ENCODE assay signal across 19 cellular contexts in genomic region chr18:22337878-22338277, GRCh38.
DNase-seq lines count a peak whose midpoint lies in the region; ATAC-seq and TF ChIP-seq lines count a peak whose summit lies in the region.
"Had no signal": no experiment of that assay in that cellular context is flagged by ENCODE, and none has a peak within 500 bp of the region (broad histone marks: within the 10 kb centered on the region; RNA-seq: fewer than 3 reads in every experiment).

No MANE protein-coding gene starts in this region.

- no peak overlapping the region for H2BK120ac ChIP-seq in trophoblast cell (ENCODE audit: insufficient read depth, low read length, poor library complexity)

- no peak overlapping the region for H4K8ac ChIP-seq in trophoblast cell (ENCODE audit: low read depth, low read length)

- H3K79me1 ChIP-seq in trophoblast cell (ENCODE audit: low read length) = no peaks in the 10 kb centered on the region

- H3K4me2 ChIP-seq in trophoblast cell (ENCODE audit: low read length) = no peak overlapping the region

- H3K9ac ChIP-seq in trophoblast cell (ENCODE audit: low read length) = no peak overlapping the region

- H3K27ac Mint-ChIP-seq in stimulated activated naive CD8-positive, alpha-beta T cell treated with anti-CD3 and anti-CD28 coated beads, Interleukin-15, amount 100 ng/mL, for 72 hours = peak overlapping the region; percentile 12 to 16
- peak overlapping the region; percentile 71 for H3K27ac Mint-ChIP-seq in mesothelial cell of epicardium
- H3K27ac Mint-ChIP-seq: B cell had no signal

- H3K36me3 Mint-ChIP-seq in mesothelial cell of epicardium = no peaks in the 10 kb centered on the region

- no peak overlapping the region for H3K4ac ChIP-seq in trophoblast cell (ENCODE audit: low read depth, low read length)

- ATAC-seq in stimulated activated naive CD8-positive, alpha-beta T cell treated with anti-CD3 and anti-CD28 coated beads, Interleukin-15, amount 100 ng/mL, for 72 hours = no peak
- no peak for ATAC-seq in stimulated activated naive CD8-positive, alpha-beta T cell treated with anti-CD3 and anti-CD28 coated beads, Interleukin-15, Interleukin-2, amounts not matched to agents 100 U/mL and 50 U/mL, for 24 hours
- ATAC-seq: K562 had no signal

- H3K27ac ChIP-seq in angular gyrus (ENCODE audit: low read depth, low read length) (peak overlapping the region; percentile 54), trophoblast cell (ENCODE audit: low read depth, low read length) (no peak overlapping the region)
- H3K27ac ChIP-seq: Peyer's patch had no signal

- H3K9me3 ChIP-seq in trophoblast cell (ENCODE audit: insufficient read depth, low read depth, low read length) = no peaks in the 10 kb centered on the region
- H3K9me3 ChIP-seq: Peyer's patch had no signal

- H2BK12ac ChIP-seq in trophoblast cell (ENCODE audit: low read length) = no peak overlapping the region

- no peak overlapping the region for H4K12ac ChIP-seq in trophoblast cell (ENCODE audit: low read depth, low read length)

- DNase-seq in stimulated activated naive CD8-positive, alpha-beta T cell treated with anti-CD3 and anti-CD28 coated beads, Interleukin-15, amount 100 ng/mL, for 72 hours = no peak
- DNase-seq in stimulated activated naive CD8-positive, alpha-beta T cell treated with anti-CD3 and anti-CD28 coated beads, Interleukin-15, Interleukin-2, amounts not matched to agents 100 U/mL and 50 U/mL, for 24 hours = no peak
- no peak for DNase-seq in mesothelial cell of epicardium (ENCODE audit: low spot score in 2 of 2, unreplicated experiment in 2 of 2)
- DNase-seq in LoVo (ENCODE audit: low spot score) = no peak
- DNase-seq in KG1 (lab: John Stamatoyannopoulos, UW) = no peak
- no peak for DNase-seq in trophoblast cell
- DNase-seq: ACHN, DMS153, EL, H7, NCI-H1105, NCI-H1694 treated with DMSO at 0.1 percent for 48 hours, NCI-H2171 treated with DMSO at 0.1 percent for 48 hours, NCI-H82, Peyer's patch, SIG-M5 had no signal

- no peaks in the 10 kb centered on the region for H3K79me2 ChIP-seq in trophoblast cell (ENCODE audit: control insufficient read depth, insufficient read depth, low read length, poor library complexity)

- H3K4me1 Mint-ChIP-seq in stimulated activated naive CD8-positive, alpha-beta T cell treated with anti-CD3 and anti-CD28 coated beads, Interleukin-15, amount 100 ng/mL, for 72 hours = peaks cover 45% of the 10 kb centered on the region
- peaks cover 68% of the 10 kb centered on the region for H3K4me1 Mint-ChIP-seq in mesothelial cell of epicardium
- H3K4me1 Mint-ChIP-seq: B cell had no signal

- no peak overlapping the region for H2AFZ ChIP-seq in trophoblast cell (ENCODE audit: insufficient read depth, low read length, poor library complexity)

- H3K18ac ChIP-seq in trophoblast cell (ENCODE audit: low read length) = no peak overlapping the region

- H4K91ac ChIP-seq in trophoblast cell (ENCODE audit: low read depth, low read length) = no peak overlapping the region

- no peak overlapping the region for H3K4me3 Mint-ChIP-seq in stimulated activated naive CD8-positive, alpha-beta T cell treated with anti-CD3 and anti-CD28 coated beads, Interleukin-15, amount 100 ng/mL, for 72 hours
- H3K4me3 Mint-ChIP-seq in mesothelial cell of epicardium = no peak overlapping the region
- H3K4me3 Mint-ChIP-seq: B cell had no signal

- no peaks in the 10 kb centered on the region for H3K27me3 ChIP-seq in trophoblast cell (ENCODE audit: insufficient read depth, low read length)
- H3K27me3 ChIP-seq: Peyer's patch had no signal

- H3K4me3 ChIP-seq in trophoblast cell (ENCODE audit: low read depth, low read length) = no peak overlapping the region
- H3K4me3 ChIP-seq: K562, Peyer's patch had no signal

- H3K14ac ChIP-seq in trophoblast cell (ENCODE audit: low read length) = no peak overlapping the region

- peaks cover 0 to 5% of the 10 kb centered on the region in 2 donors for H3K9me3 Mint-ChIP-seq in stimulated activated naive CD8-positive, alpha-beta T cell treated with anti-CD3 and anti-CD28 coated beads, Interleukin-15, amount 100 ng/mL, for 72 hours
- no peaks in the 10 kb centered on the region for H3K9me3 Mint-ChIP-seq in mesothelial cell of epicardium

- no peaks in the 10 kb centered on the region for H3K27me3 Mint-ChIP-seq in stimulated activated naive CD8-positive, alpha-beta T cell treated with anti-CD3 and anti-CD28 coated beads, Interleukin-15, amount 100 ng/mL, for 72 hours
- peaks cover 4% of the 10 kb centered on the region for H3K27me3 Mint-ChIP-seq in mesothelial cell of epicardium (ENCODE audit: low read depth)

- no peak overlapping the region for H2BK5ac ChIP-seq in trophoblast cell (ENCODE audit: low read depth, low read length, poor library complexity)

- no peaks in the 10 kb centered on the region for H3K36me3 ChIP-seq in trophoblast cell (ENCODE audit: control insufficient read depth in 1 of 2, insufficient read depth in 2 of 2, low read length in 2 of 2)
- H3K36me3 ChIP-seq: Peyer's patch had no signal

- H3K23ac ChIP-seq in trophoblast cell (ENCODE audit: low read length) = no peak overlapping the region

- no peak overlapping the region for H2AK5ac ChIP-seq in trophoblast cell (ENCODE audit: low read length)

- H3K4me1 ChIP-seq in trophoblast cell (ENCODE audit: control insufficient read depth in 1 of 2, insufficient read depth in 2 of 2, low read length in 2 of 2) = no peaks in the 10 kb centered on the region

- no peak for TF ChIP-seq CTCF in mesothelial cell of epicardium (IDR thresholded peaks at IDR 0.05; ENCODE audit: unreplicated experiment)
